Comparison of ENCODE assay signal across 20 cellular contexts in genomic region chr4:86993909-86994672, GRCh38. TPM values are rescaled to one million over a fixed set of nuclear protein-coding genes. Genes with fewer than 3 reads are reported as not detected.
DNase-seq lines count a peak whose midpoint lies in the region; ATAC-seq, FAIRE-seq and TF ChIP-seq lines count a peak whose summit lies in the region.
"Had no signal": no experiment of that assay in that cellular context is flagged by ENCODE, and none has a peak within 500 bp of the region (broad histone marks: within the 10 kb centered on the region; RNA-seq: fewer than 3 reads in every experiment).

No MANE protein-coding gene starts in this region.

- no peak for TF ChIP-seq POLR2A in K562 (conservative IDR thresholded peaks at IDR 0.05)
- TF ChIP-seq POLR2A in esophagus squamous epithelium (IDR thresholded peaks at IDR 0.05): no peak

- no peaks in the 10 kb centered on the region for H3K9me1 ChIP-seq in K562 (ENCODE audit: control insufficient read depth, insufficient read depth, low read length)

- H3K36me3 Mint-ChIP-seq in CD4-positive, alpha-beta memory T cell: peaks cover 6 to 12% of the 10 kb centered on the region in 2 donors
- peaks cover 16% of the 10 kb centered on the region for H3K36me3 Mint-ChIP-seq in nephron (ENCODE audit: low read depth)
- H3K36me3 Mint-ChIP-seq in naive thymus-derived CD4-positive, alpha-beta T cell: peaks cover 0 to 11% (median 9%) of the 10 kb centered on the region in 5 donors

- POLR2A ChIA-PET in CD4-positive, alpha-beta memory T cell (lab: Charles Lee; ENCODE audit: partially characterized antibody): interaction anchor here (3.6 kb wide), 1 partner anchor 12 kb away, joined by 24 read pairs; no protein-coding TSS in a partner anchor
- POLR2A ChIA-PET in K562 (lab: Yijun Ruan, JAX): interaction anchor here (1.0 to 2.3 kb wide), 2 partner anchors 12 to 26 kb away, joined by 3 to 19 read pairs; no protein-coding TSS in a partner anchor
- POLR2A ChIA-PET in naive thymus-derived CD4-positive, alpha-beta T cell (lab: Charles Lee): interaction anchor here (0.6 to 1.3 kb wide), 3 partner anchors 12 to 55 kb away, joined by 3 to 4 read pairs (median 4); no protein-coding TSS in a partner anchor

- 92% methylated on average over 6 of the region's 6 CpGs for WGBS in K562 (ENCODE audit: insufficient coverage, low coverage, missing lambda C conversion rate)
- 67 to 78% methylated on average over 6 of the region's 6 CpGs for WGBS in esophagus squamous epithelium, 2 donors

- no peak overlapping the region for H3K4me3 ChIP-seq in CD4-positive, alpha-beta memory T cell (ENCODE audit: low read length in 2 of 2)
- H3K4me3 ChIP-seq in DND-41 (ENCODE audit: low read depth in 1 of 2, low read length in 2 of 2): no peak overlapping the region
- H3K4me3 ChIP-seq in K562: no peak overlapping the region
- no peak overlapping the region for H3K4me3 ChIP-seq in esophagus squamous epithelium
- no peak overlapping the region for H3K4me3 ChIP-seq in naive thymus-derived CD4-positive, alpha-beta T cell (ENCODE audit: low read length)

- DNase-seq in CD4-positive, alpha-beta memory T cell: no peak
- no peak for DNase-seq in DND-41
- no peak for DNase-seq in K562 (ENCODE audit: extremely low read depth in 1 of 4, low spot score in 3 of 4)
- no peak for DNase-seq in esophagus squamous epithelium (lab: John Stamatoyannopoulos, UW)
- no peak for DNase-seq in naive thymus-derived CD4-positive, alpha-beta T cell
- no peak for DNase-seq in cerebellum (ENCODE audit: low spot score)
- DNase-seq: CD4-positive, alpha-beta T cell; cortex of kidney; hippocampal formation; NCI-H1417 treated with DMSO at 0.1 percent for 48 hours; NCI-H524; stimulated activated CD4-positive, alpha-beta T cell treated with anti-CD3 and anti-CD28 coated beads, Interleukin-1b, Interleukin-23, amount 100 ng/mL, for 48 hours; stimulated activated naive CD4-positive, alpha-beta T cell; trophoblast cell had no signal

- H3K27me3 Mint-ChIP-seq in CD4-positive, alpha-beta memory T cell: no peaks in the 10 kb centered on the region
- no peaks in the 10 kb centered on the region for H3K27me3 Mint-ChIP-seq in nephron (ENCODE audit: low read depth)
- no peaks in the 10 kb centered on the region for H3K27me3 Mint-ChIP-seq in naive thymus-derived CD4-positive, alpha-beta T cell
- H3K27me3 Mint-ChIP-seq: CD4-positive, alpha-beta T cell had no signal

- H3K9me3 Mint-ChIP-seq in CD4-positive, alpha-beta memory T cell: peaks cover 0 to 3% (median 0%) of the 10 kb centered on the region in 8 donors
- H3K9me3 Mint-ChIP-seq in nephron: no peaks in the 10 kb centered on the region
- H3K9me3 Mint-ChIP-seq in naive thymus-derived CD4-positive, alpha-beta T cell: peaks cover 0 to 2% (median 0%) of the 10 kb centered on the region in 11 donors
- H3K9me3 Mint-ChIP-seq: activated T-helper 2 cell treated with anti-CD3 and anti-CD28 coated beads, Interferon-gamma antibody, Interleukin-2, Interleukin-4, amounts not matched to agents 10 μg/mL and 5 μg/mL and 100 μg/mL, durations not matched to agents 14 hours and 24 hours and 36 hours; CD4-positive, alpha-beta T cell had no signal

- peaks cover 5% of the 10 kb centered on the region for H3K4me1 ChIP-seq in CD4-positive, alpha-beta memory T cell (ENCODE audit: insufficient read depth, low read length)
- H3K4me1 ChIP-seq in DND-41 (ENCODE audit: insufficient read depth, low read length): peaks cover 10% of the 10 kb centered on the region
- H3K4me1 ChIP-seq in K562 (replicated peaks in 1 of 2; ENCODE audit: control insufficient read depth in 2 of 2, insufficient read depth in 2 of 2, low read length in 2 of 2): peaks cover 5 to 30% of the 10 kb centered on the region in 2 experiments; a peak in 4 of 5 replicates
- H3K4me1 ChIP-seq in esophagus squamous epithelium: peaks cover 0 to 21% (median 10%) of the 10 kb centered on the region in 3 donors
- no peaks in the 10 kb centered on the region for H3K4me1 ChIP-seq in naive thymus-derived CD4-positive, alpha-beta T cell (ENCODE audit: control insufficient read depth in 2 of 2, insufficient read depth in 2 of 2, low read length in 2 of 2)
- H3K4me1 ChIP-seq: parathyroid adenoma had no signal

- H3K79me2 ChIP-seq in DND-41 (ENCODE audit: insufficient read depth, low read length): peaks cover 56% of the 10 kb centered on the region
- H3K79me2 ChIP-seq in K562 (ENCODE audit: control insufficient read depth, insufficient read depth, low read length): peaks cover 8% of the 10 kb centered on the region; the same call in 2 of the 3 replicates
- H3K79me2 ChIP-seq: parathyroid adenoma had no signal

- intact Hi-C loops in CD4-positive, alpha-beta memory T cell (cut with micrococcal nuclease): no loop called here
- intact Hi-C loops in K562 (cut with micrococcal nuclease) (no loop called here), esophagus squamous epithelium (cut with DNase I) (no loop called here)
- intact Hi-C loops in naive thymus-derived CD4-positive, alpha-beta T cell (cut with micrococcal nuclease): loop anchor here in 1 of 2 donors (5.0 kb wide), 1 partner anchor 37 kb away; no protein-coding TSS in a partner anchor

- no peak for FAIRE-seq in K562 (lab: Jason Lieb, UNC)
- FAIRE-seq: GM12891, HTR-8/SVneo had no signal

- H3K27ac ChIP-seq in CD4-positive, alpha-beta memory T cell (ENCODE audit: low read depth, low read length): no peak overlapping the region
- peak overlapping the region; percentile 42; the same call in 1 of the 2 replicates for H3K27ac ChIP-seq in DND-41 (ENCODE audit: low read length)
- no peak overlapping the region for H3K27ac ChIP-seq in K562 (ENCODE audit: extremely low read depth, low read depth, low read length)
- peak overlapping the region in 1 of 4 donors; percentile 13 for H3K27ac ChIP-seq in esophagus squamous epithelium
- no peak overlapping the region for H3K27ac ChIP-seq in naive thymus-derived CD4-positive, alpha-beta T cell (ENCODE audit: low read depth, low read length)
- H3K27ac ChIP-seq: parathyroid adenoma had no signal

- H3K27ac Mint-ChIP-seq in CD4-positive, alpha-beta memory T cell: peak overlapping the region in 5 of 7 donors; percentile 4 to 65 (median 19)
- H3K27ac Mint-ChIP-seq in nephron: peak overlapping the region in 2 of 3 experiments; percentile 22 to 25
- H3K27ac Mint-ChIP-seq in naive thymus-derived CD4-positive, alpha-beta T cell: peak overlapping the region in 1 of 9 donors; percentile 52
- H3K27ac Mint-ChIP-seq: activated T-helper 2 cell treated with anti-CD3 and anti-CD28 coated beads, Interferon-gamma antibody, Interleukin-2, Interleukin-4, amounts not matched to agents 10 μg/mL and 5 μg/mL and 100 μg/mL, durations not matched to agents 14 hours and 24 hours and 36 hours; CD4-positive, alpha-beta T cell had no signal

- TF ChIP-seq CTCF in DND-41 (IDR thresholded peaks at IDR 0.05; ENCODE audit: borderline replicate concordance, extremely low read depth, low read length, poor library complexity, severe bottlenecking): no peak
- no peak for TF ChIP-seq CTCF in K562 (IDR thresholded peaks at IDR 0.05 in 2 of 3, conservative IDR thresholded peaks at IDR 0.05 in 1 of 3; ENCODE audit: insufficient read depth in 2 of 3, low read depth in 1 of 3, low read length in 3 of 3)
- no peak for TF ChIP-seq CTCF in nephron (IDR thresholded peaks at IDR 0.05; ENCODE audit: unreplicated experiment in 3 of 3)
- no peak for TF ChIP-seq CTCF in esophagus squamous epithelium (IDR thresholded peaks at IDR 0.05)

- in situ Hi-C loops in K562 (cut with MboI): no loop called here

- no TSS peak for BruUV-seq in K562 (replicated peaks; lab: Mats Ljungman, UMichigan)

- no peaks in the 10 kb centered on the region for H3K36me3 ChIP-seq in CD4-positive, alpha-beta memory T cell (ENCODE audit: insufficient read depth, low read length)
- H3K36me3 ChIP-seq in DND-41 (ENCODE audit: insufficient read depth, low read length) (0 out of 2 replicates have a peak, but pooled peaks cover 4% of the 10 kb centered on the region), K562 (ENCODE audit: control insufficient read depth, insufficient read depth, low read length) (no peaks in the 10 kb centered on the region), esophagus squamous epithelium (peaks cover 0 to 7% (median 0%) of the 10 kb centered on the region in 3 donors)
- no peaks in the 10 kb centered on the region for H3K36me3 ChIP-seq in naive thymus-derived CD4-positive, alpha-beta T cell (ENCODE audit: control insufficient read depth in 2 of 3, insufficient read depth in 3 of 3, low read length in 3 of 3)

- no peaks in the 10 kb centered on the region for H3K9me3 ChIP-seq in CD4-positive, alpha-beta memory T cell (ENCODE audit: control insufficient read depth in 1 of 2, low read length in 2 of 2)
- H3K9me3 ChIP-seq in DND-41 (ENCODE audit: insufficient read depth, low read length, severe bottlenecking): no peaks in the 10 kb centered on the region
- no peaks in the 10 kb centered on the region for H3K9me3 ChIP-seq in K562 (replicated peaks; ENCODE audit: control insufficient read depth, insufficient read depth, low read depth, low read length)
- H3K9me3 ChIP-seq in esophagus squamous epithelium: no peaks in the 10 kb centered on the region
- no peaks in the 10 kb centered on the region for H3K9me3 ChIP-seq in naive thymus-derived CD4-positive, alpha-beta T cell (ENCODE audit: control insufficient read depth in 2 of 3, low read length in 3 of 3)

- ATAC-seq in DND-41 (ENCODE audit: insufficient read depth, low read depth) (no peak), K562 (peak; percentile 15; the same call in 1 of the 3 replicates), GM19023 (IDR thresholded peaks at IDR 0.05; ENCODE audit: unreplicated experiment) (no peak)
- ATAC-seq in naive thymus-derived CD4-positive, alpha-beta T cell: no peak

- H4K20me1 ChIP-seq in DND-41 (ENCODE audit: insufficient read depth, low read length) (no peaks in the 10 kb centered on the region), K562 (replicated peaks; ENCODE audit: control insufficient read depth, insufficient read depth, low read length) (no peaks in the 10 kb centered on the region; the same call in 1 of the 2 replicates)

- no peak for TF ChIP-seq RAD21 in K562 (CRISPR knock-in tag; conservative IDR thresholded peaks at IDR 0.05 in 1 of 2, IDR thresholded peaks at IDR 0.05 in 1 of 2)

- TF ChIP-seq EP300 in K562 (IDR thresholded peaks at IDR 0.05; ENCODE audit: low read length): no peak

- H3K9ac ChIP-seq in DND-41 (ENCODE audit: low read depth, low read length) (no peak overlapping the region), K562 (ENCODE audit: insufficient read depth in 1 of 2, low read depth in 2 of 2, low read length in 2 of 2) (no peak overlapping the region)
- H3K9ac ChIP-seq: parathyroid adenoma had no signal

- H2AFZ ChIP-seq in DND-41 (ENCODE audit: low read depth, low read length) (no peak overlapping the region), K562 (ENCODE audit: low read depth, low read length) (no peak overlapping the region)
- H2AFZ ChIP-seq: parathyroid adenoma had no signal

- CTCF ChIA-PET in CD4-positive, alpha-beta memory T cell (lab: Charles Lee; ENCODE audit: partially characterized antibody): no interaction called here
- CTCF ChIA-PET in K562 (lab: Yijun Ruan, JAX; ENCODE audit: low intra/inter-chr PET ratio): no interaction called here
- CTCF ChIA-PET in naive thymus-derived CD4-positive, alpha-beta T cell (lab: Charles Lee): no interaction called here

- H3K4me2 ChIP-seq in DND-41 (ENCODE audit: insufficient read depth, low read length): no peak overlapping the region
- no peak overlapping the region for H3K4me2 ChIP-seq in K562 (ENCODE audit: insufficient read depth, low read length)

- peaks cover 10 to 40% (median 30%) of the 10 kb centered on the region in 4 donors for H3K4me1 Mint-ChIP-seq in CD4-positive, alpha-beta memory T cell
- H3K4me1 Mint-ChIP-seq in nephron: peaks cover 10% of the 10 kb centered on the region
- H3K4me1 Mint-ChIP-seq in naive thymus-derived CD4-positive, alpha-beta T cell: peaks cover 7 to 23% (median 15%) of the 10 kb centered on the region in 7 donors

- no peaks in the 10 kb centered on the region for H3K27me3 ChIP-seq in CD4-positive, alpha-beta memory T cell (ENCODE audit: insufficient read depth, low read length)
- H3K27me3 ChIP-seq in DND-41 (ENCODE audit: insufficient read depth, low read length, poor library complexity) (no peaks in the 10 kb centered on the region), K562 (ENCODE audit: control insufficient read depth in 2 of 2, insufficient read depth in 2 of 2, low read length in 2 of 2) (no peaks in the 10 kb centered on the region), esophagus squamous epithelium (no peaks in the 10 kb centered on the region)
- no peaks in the 10 kb centered on the region for H3K27me3 ChIP-seq in naive thymus-derived CD4-positive, alpha-beta T cell (ENCODE audit: control insufficient read depth in 2 of 2, insufficient read depth in 2 of 2, low read length in 2 of 2)

- H3K4me3 Mint-ChIP-seq in CD4-positive, alpha-beta memory T cell: no peak overlapping the region
- H3K4me3 Mint-ChIP-seq in nephron: no peak overlapping the region
- H3K4me3 Mint-ChIP-seq in naive thymus-derived CD4-positive, alpha-beta T cell: no peak overlapping the region
- H3K4me3 Mint-ChIP-seq: CD4-positive, alpha-beta T cell had no signal

RNA-seq across cellular contexts. Expression of gene AFF1, which starts 59.3 kb away (rescaled TPM):
- 100 to 1,000 TPM; 105 to 108 TPM for total RNA-seq in CD4-positive, alpha-beta memory T cell
- polyA plus RNA-seq in CD4-positive, alpha-beta memory T cell: 10 to 100 TPM; 13.6 to 27.6 TPM
- total RNA-seq in K562 (2011; cell fraction: chromatin; rRNA removed; ENCODE audit: low replicate concordance): 144 and 172 TPM in 2 replicates
- total RNA-seq in K562 (2011; cell fraction: nucleolus; rRNA removed): 34.5 and 40.9 TPM in 2 replicates
- total RNA-seq in K562 (2011; cell fraction: nucleoplasm; rRNA removed): 54.2 and 74.1 TPM in 2 replicates
- total RNA-seq in K562 (2014; rRNA removed): 16.9 and 17.1 TPM in 2 replicates
- 19.0 and 21.2 TPM in 2 replicates for total RNA-seq in K562 (2014; rRNA removed; fragmentation: Illumina TruSeq; extraction: Trizol)
- 17.8 and 20.7 TPM in 2 replicates for total RNA-seq in K562 (2015; rRNA removed; fragmentation: Illumina TruSeq; extraction: Trizol)
- 46.2 and 47.5 TPM in 2 replicates for total RNA-seq in K562 (2021)
- polyA plus RNA-seq in K562 (2011; rRNA removed): 17.2 and 17.7 TPM in 2 replicates
- 9.4 and 16.2 TPM in 2 replicates for polyA plus RNA-seq in K562 (2011; cell fraction: cytosol; rRNA removed)
- polyA plus RNA-seq in K562 (2011; cell fraction: nucleus; rRNA removed): 37.1 and 55.1 TPM in 2 replicates
- polyA plus RNA-seq in K562 (2012): 12.9 and 15.0 TPM in 2 replicates
- 29.5 and 31.9 TPM in 2 replicates for polyA plus RNA-seq in K562 (2014; fragmentation: Illumina TruSeq; extraction: Trizol)
- 1 to 10 TPM; 4.1 to 9.9 TPM for polyA plus RNA-seq in K562 (2014; fragmentation: Nextera tagmentation; extraction: Ambion mirVana)
- polyA plus RNA-seq in K562 (2014; rRNA removed): 15.2 and 15.3 TPM in 2 replicates
- 71.7 and 90.0 TPM in 2 replicates for polyA minus RNA-seq in K562 (2011; rRNA and poly(A)+ RNA removed)
- polyA minus RNA-seq in K562 (2011; cell fraction: cytosol; rRNA and poly(A)+ RNA removed): 28.2 and 30.6 TPM in 2 replicates
- polyA minus RNA-seq in K562 (2011; cell fraction: nucleus; rRNA and poly(A)+ RNA removed): 35.0 and 70.0 TPM in 2 replicates
- total RNA-seq in esophagus squamous epithelium: 10 to 100 TPM; 22.9 to 47.1 (median 34.0) TPM
- total RNA-seq in naive thymus-derived CD4-positive, alpha-beta T cell: 10 to 100 TPM; 65.8 to 88.6 (median 78.7) TPM
- 10 to 100 TPM; 20.8 to 35.3 TPM for polyA plus RNA-seq in naive thymus-derived CD4-positive, alpha-beta T cell
- 15.5 TPM for total RNA-seq in cerebellum
